ENCODE assay signal across 8 cellular contexts in the genomic region with DNA sequence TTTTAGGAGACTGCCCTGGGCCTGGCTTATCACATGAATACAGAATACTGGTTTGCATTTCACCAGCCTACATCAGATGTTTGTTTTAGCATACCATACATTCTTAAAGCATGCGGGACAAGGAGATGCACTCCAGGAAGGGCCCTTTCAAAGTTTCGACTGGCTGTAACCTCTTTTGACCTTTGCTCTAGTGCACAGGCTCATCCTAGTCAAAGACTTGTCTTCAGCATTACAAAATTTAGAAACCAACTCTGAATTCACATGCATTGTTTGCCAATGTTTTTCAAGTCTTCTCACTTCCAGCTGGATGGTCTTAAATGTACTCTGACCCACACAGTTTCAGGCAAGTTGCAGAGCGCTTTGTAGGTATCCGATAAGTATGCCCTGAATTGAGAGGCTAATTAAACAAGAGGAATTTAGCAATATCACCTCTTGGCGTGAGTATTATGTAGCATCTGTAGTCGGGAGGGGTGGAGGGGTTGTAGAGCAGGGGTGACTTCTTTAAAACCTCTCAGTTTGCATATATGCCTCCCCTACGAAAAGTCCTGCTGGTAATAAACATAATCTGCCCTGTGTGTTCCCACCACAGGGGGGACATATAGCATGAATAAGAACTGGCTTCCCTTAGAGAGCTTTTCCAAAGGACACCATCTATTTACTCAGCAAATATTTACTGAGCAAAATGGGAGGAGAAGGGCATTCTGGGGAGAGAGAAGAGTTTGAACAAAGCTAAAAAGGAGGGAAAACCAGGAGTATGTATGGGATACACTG. TPM values are rescaled to one million over a fixed set of nuclear protein-coding genes. Genes with fewer than 3 reads are reported as not detected.
A peak's percentile ranks its signal among the peaks of the same experiment; 100 is the strongest.
DNase-seq lines count a peak whose midpoint lies in the region; TF ChIP-seq lines count a peak whose summit lies in the region.

No MANE protein-coding gene starts in this region.

- no peak for TF ChIP-seq POLR2A in testis (IDR thresholded peaks at IDR 0.05)

- no peaks in the 10 kb centered on the region for H3K9me3 Mint-ChIP-seq in CD8-positive, alpha-beta memory T cell

- no peaks in the 10 kb centered on the region for H3F3A ChIP-seq in SK-N-SH (replicated peaks; ENCODE audit: insufficient read depth)

- H3K79me2 ChIP-seq in SK-N-SH (ENCODE audit: insufficient read depth): no peaks in the 10 kb centered on the region

- POLR2A ChIA-PET in SK-N-SH (lab: Yijun Ruan, JAX): no interaction called here
- POLR2A ChIA-PET in CD8-positive, alpha-beta memory T cell (lab: Charles Lee): no interaction called here

- intact Hi-C loops in testis (cut with DNase I; ENCODE audit: low total_unique reads) (no loop called here), dorsolateral prefrontal cortex (cut with DNase I) (no loop called here)

- H3K27ac ChIP-seq in HUES48 (ENCODE audit: low read depth, low read length) (peak overlapping the region; percentile 95), SK-N-SH (ENCODE audit: low read depth in 2 of 2, low read length in 1 of 2) (peak overlapping the region; percentile 66 to 85; a peak in 3 of 4 replicates), iPS-20b (ENCODE audit: low read length) (no peak overlapping the region), testis (no peak overlapping the region), dorsolateral prefrontal cortex (no peak overlapping the region)
- no peak overlapping the region for H3K27ac ChIP-seq in CD8-positive, alpha-beta memory T cell (ENCODE audit: low read depth, low read length)

- TF ChIP-seq CTCF in SK-N-SH (IDR thresholded peaks at IDR 0.05) (peak; percentile 23; the same call in 1 of the 2 replicates), testis (IDR thresholded peaks at IDR 0.05) (no peak), dorsolateral prefrontal cortex (IDR thresholded peaks at IDR 0.05 in 54 of 56, conservative IDR thresholded peaks at IDR 0.05 in 2 of 56; ENCODE audit: low read depth in 1 of 56, partially characterized antibody in 56 of 56) (no peak)

- no peak for TF ChIP-seq EP300 in SK-N-SH (IDR thresholded peaks at IDR 0.05; ENCODE audit: borderline replicate concordance in 1 of 2, low read depth in 1 of 2, low read length in 1 of 2)

- H3K9me3 ChIP-seq in HUES48 (ENCODE audit: control insufficient read depth, insufficient read depth, low read length): no peaks in the 10 kb centered on the region
- no peaks in the 10 kb centered on the region for H3K9me3 ChIP-seq in SK-N-SH
- no peaks in the 10 kb centered on the region for H3K9me3 ChIP-seq in iPS-20b (ENCODE audit: insufficient read depth, low read depth, low read length)
- H3K9me3 ChIP-seq in testis: no peaks in the 10 kb centered on the region
- no peaks in the 10 kb centered on the region for H3K9me3 ChIP-seq in CD8-positive, alpha-beta memory T cell (ENCODE audit: low read length)

- peak overlapping the region; percentile 47 for H3K4me3 ChIP-seq in HUES48 (ENCODE audit: low read depth, low read length)
- no peak overlapping the region for H3K4me3 ChIP-seq in SK-N-SH (ENCODE audit: low read depth in 2 of 2, low read length in 1 of 2)
- peak overlapping the region; percentile 57 for H3K4me3 ChIP-seq in iPS-20b (ENCODE audit: low read length)
- H3K4me3 ChIP-seq in testis: no peak overlapping the region
- H3K4me3 ChIP-seq in CD8-positive, alpha-beta memory T cell (ENCODE audit: low read length): no peak overlapping the region
- no peak overlapping the region for H3K4me3 ChIP-seq in dorsolateral prefrontal cortex

- H3K9ac ChIP-seq in HUES48 (ENCODE audit: low read depth, low read length) (peak overlapping the region; percentile 45), SK-N-SH (peak overlapping the region; percentile 48; the same call in 1 of the 2 replicates), iPS-20b (ENCODE audit: low read depth, low read length) (peak overlapping the region; percentile 46; the same call in 1 of the 2 replicates)

- H4K20me1 ChIP-seq in SK-N-SH (ENCODE audit: insufficient read depth): no peaks in the 10 kb centered on the region

- no peak overlapping the region for H3K4me3 Mint-ChIP-seq in CD8-positive, alpha-beta memory T cell

- peak; percentile 73 for DNase-seq in A172 (ENCODE audit: low spot score)
- no peak for DNase-seq in SK-N-SH
- DNase-seq in testis: no peak
- no peak for DNase-seq in CD8-positive, alpha-beta memory T cell
- no peak for DNase-seq in NCI-H82 (lab: John Stamatoyannopoulos, UW)
- no peak for DNase-seq in dorsolateral prefrontal cortex

- H3K36me3 ChIP-seq in HUES48 (ENCODE audit: control insufficient read depth, insufficient read depth, low read length) (no peaks in the 10 kb centered on the region), SK-N-SH (replicated peaks in 1 of 2; ENCODE audit: control insufficient read depth in 1 of 2, insufficient read depth in 2 of 2, low read length in 1 of 2) (no peaks in the 10 kb centered on the region), iPS-20b (ENCODE audit: insufficient read depth, low read depth, low read length) (no peaks in the 10 kb centered on the region), testis (ENCODE audit: low read depth, missing control alignments) (no peaks in the 10 kb centered on the region)
- no peaks in the 10 kb centered on the region for H3K36me3 ChIP-seq in CD8-positive, alpha-beta memory T cell (ENCODE audit: insufficient read depth, low read length)

- no peak for TF ChIP-seq RAD21 in SK-N-SH (IDR thresholded peaks at IDR 0.05; ENCODE audit: low read length)

- CTCF ChIA-PET in SK-N-SH (lab: Yijun Ruan, JAX): interaction anchor here (1.3 to 5.4 kb wide), 3 partner anchors 23 to 185 kb away, joined by 3 to 33 read pairs (median 3); a partner anchor contains a TSS
- CTCF ChIA-PET in CD8-positive, alpha-beta memory T cell (lab: Charles Lee): interaction anchor here (0.9 kb wide), 1 partner anchor 25 kb away, joined by 3 read pairs; a partner anchor contains a TSS

- H3K4me2 ChIP-seq in SK-N-SH: peak overlapping the region; percentile 46; the same call in 1 of the 2 replicates

- H3K4me1 ChIP-seq in HUES48 (ENCODE audit: control insufficient read depth, insufficient read depth, low read length) (peaks cover 56% of the 10 kb centered on the region), SK-N-SH (ENCODE audit: control insufficient read depth in 1 of 2, insufficient read depth in 2 of 2, low read depth in 1 of 2, low read length in 1 of 2) (peaks cover 3 to 16% of the 10 kb centered on the region in 2 experiments; a peak in 2 of 4 replicates), iPS-20b (ENCODE audit: insufficient read depth, low read length) (peaks cover 31% of the 10 kb centered on the region), testis (peaks cover 11% of the 10 kb centered on the region)
- no peaks in the 10 kb centered on the region for H3K4me1 ChIP-seq in CD8-positive, alpha-beta memory T cell (ENCODE audit: insufficient read depth, low read length)

- 57% methylated on average over 7 of the region's 7 CpGs for WGBS in SK-N-SH (ENCODE audit: low lambda C conversion rate)
- WGBS in testis, 2 donors: 58 to 62% methylated on average over 7 of the region's 7 CpGs

- peaks cover 60% of the 10 kb centered on the region for H3K27me3 ChIP-seq in HUES48 (ENCODE audit: control insufficient read depth, insufficient read depth, low read length)
- no peaks in the 10 kb centered on the region for H3K27me3 ChIP-seq in SK-N-SH (ENCODE audit: insufficient read depth)
- peaks cover 70% of the 10 kb centered on the region for H3K27me3 ChIP-seq in iPS-20b (ENCODE audit: insufficient read depth, low read length)
- H3K27me3 ChIP-seq in testis: no peaks in the 10 kb centered on the region
- H3K27me3 ChIP-seq in CD8-positive, alpha-beta memory T cell (ENCODE audit: insufficient read depth, low read length, poor library complexity, severe bottlenecking): no peaks in the 10 kb centered on the region
- no peaks in the 10 kb centered on the region for H3K27me3 ChIP-seq in dorsolateral prefrontal cortex

- H3K36me3 Mint-ChIP-seq in CD8-positive, alpha-beta memory T cell: peaks cover 0 to 2% (median 1%) of the 10 kb centered on the region in 3 donors

- H3K27me3 Mint-ChIP-seq in CD8-positive, alpha-beta memory T cell: peaks cover 13 to 15% of the 10 kb centered on the region in 2 donors

- H3K9me2 ChIP-seq in SK-N-SH: no peaks in the 10 kb centered on the region

- no peaks in the 10 kb centered on the region for H3K4me1 Mint-ChIP-seq in CD8-positive, alpha-beta memory T cell

- H3K27ac Mint-ChIP-seq in CD8-positive, alpha-beta memory T cell: no peak overlapping the region

- H2AFZ ChIP-seq in SK-N-SH (ENCODE audit: low read depth): peak overlapping the region; percentile 80; the same call in 1 of the 2 replicates

TF ChIP-seq in SK-N-SH, 30 proteins besides CTCF, POLR2A, EP300 and RAD21 (continues in another document):
- TF ChIP-seq POLR2AphosphoS5 (IDR thresholded peaks at IDR 0.05; ENCODE audit: low read depth, low read length) (peak; percentile 22; the same call in 1 of the 2 replicates), RFX5 (IDR thresholded peaks at IDR 0.05; ENCODE audit: low read length) (no peak), RXRA (IDR thresholded peaks at IDR 0.05; ENCODE audit: borderline replicate concordance, low read depth) (peak; percentile 78), FOXJ3 (CRISPR knock-in tag; IDR thresholded peaks at IDR 0.05) (no peak), NFIC (IDR thresholded peaks at IDR 0.05; ENCODE audit: borderline replicate concordance) (peak; percentile 20; the same call in 1 of the 2 replicates), RCOR1 (IDR thresholded peaks at IDR 0.05; ENCODE audit: low read length) (no peak), TCF12 (IDR thresholded peaks at IDR 0.05) (peak; percentile 64; the same call in 1 of the 2 replicates)

RNA-seq across cellular contexts. Expression of a gene that starts 24.4 kb away (rescaled TPM):
- 36.6 and 37.6 TPM in 2 replicates for total RNA-seq in A172 (2014; rRNA removed; shearing (Covaris generic))
- polyA plus RNA-seq in SK-N-SH (2012; rRNA removed) (39.7 and 49.0 TPM in 2 replicates), testis (ENCODE audit: insufficient read depth, low read depth, low replicate concordance) (64.3 TPM)
- polyA plus RNA-seq in SK-N-SH (2012; cell fraction: cytosol; rRNA removed): 46.8 and 49.0 TPM in 2 replicates
- 47.8 and 72.0 TPM in 2 replicates for polyA plus RNA-seq in SK-N-SH (2012; cell fraction: nucleus; rRNA removed)
- total RNA-seq in testis (10 to 100 TPM; 48.5 to 59.1 TPM), dorsolateral prefrontal cortex (100 to 1,000 TPM; 172 to 665 (median 292) TPM)
- 10 to 100 TPM; 56.9 to 59.9 TPM for total RNA-seq in CD8-positive, alpha-beta memory T cell
- polyA plus RNA-seq in CD8-positive, alpha-beta memory T cell: 46.6 TPM

RNA-seq across cellular contexts. Expression of a gene that starts 49.5 kb away (rescaled TPM):
- 46.2 and 61.2 TPM in 2 replicates for total RNA-seq in A172 (2014; rRNA removed; shearing (Covaris generic))
- polyA plus RNA-seq in SK-N-SH (2012; rRNA removed) (25.3 and 31.9 TPM in 2 replicates), testis (ENCODE audit: insufficient read depth, low read depth, low replicate concordance) (14.2 TPM)
- polyA plus RNA-seq in SK-N-SH (2012; cell fraction: cytosol; rRNA removed): 20.4 and 32.3 TPM in 2 replicates
- polyA plus RNA-seq in SK-N-SH (2012; cell fraction: nucleus; rRNA removed): 48.4 and 52.0 TPM in 2 replicates
- total RNA-seq in testis (10 to 100 TPM in 1 of 2 donors, 1 to 10 TPM in 1; 9.8 to 10.9 TPM), dorsolateral prefrontal cortex (10 to 100 TPM in 117 of 120 experiments, 1 to 10 TPM in 3; 8.9 to 51.5 (median 20.8) TPM)
- 10 to 100 TPM; 82.8 to 87.8 TPM for total RNA-seq in CD8-positive, alpha-beta memory T cell
- polyA plus RNA-seq in CD8-positive, alpha-beta memory T cell: 5.6 TPM

Comparison
In these comparisons a context has a peak if more than half of its experiments do, and no peak if none do; other contexts are left out.
1. H3K27ac ChIP-seq: peak in HUES48 (single experiment) and SK-N-SH (2 of 2); none in iPS-20b (single experiment), testis (0 of 2), CD8-positive, alpha-beta memory T cell (single experiment) and dorsolateral prefrontal cortex (0 of 59).
2. H3K4me3 ChIP-seq: peak in HUES48 (single experiment) and iPS-20b (single experiment); none in SK-N-SH (0 of 2), testis (0 of 2), CD8-positive, alpha-beta memory T cell (single experiment) and dorsolateral prefrontal cortex (0 of 59).
3. Peak in every context shown above with its lines, with median percentiles within 50 percentile points of each other: H3K9ac ChIP-seq.